ENCODE assay signal across 27 cellular contexts in genomic region chr19:17155251-17155650, GRCh38.
"Had no signal": no experiment of that assay in that cellular context is flagged by ENCODE, and none has a peak within 500 bp of the region (broad histone marks: within the 10 kb centered on the region; RNA-seq: fewer than 3 reads in every experiment).

No MANE protein-coding gene starts in this region.

- H3K4me3 Mint-ChIP-seq: stimulated activated effector memory CD8-positive, alpha-beta T cell treated with anti-CD3 and anti-CD28 coated beads, Interleukin-12 subunit alpha, Interleukin-12 subunit beta, amount 100 ng/mL, for 72 hours; stimulated activated memory B cell treated with anti-CD40 and anti-IgM and Interleukin-4, amounts not matched to agents 10 μg/mL and 1 μg/mL and 100 μg/mL, for 72 hours; stimulated activated naive B cell treated with anti-CD40 and anti-IgM and Interleukin-4, amounts not matched to agents 10 μg/mL and 1 μg/mL and 100 μg/mL, for 72 hours; stimulated activated naive CD8-positive, alpha-beta T cell treated with anti-CD3 and anti-CD28 coated beads, Interleukin-15, amount 100 ng/mL, for 72 hours; stimulated activated naive CD8-positive, alpha-beta T cell treated with anti-CD3 and anti-CD28 coated beads, Interleukin-15, Interleukin-2, amounts not matched to agents 100 ng/mL and 50 ng/mL, for 24 hours; type B pancreatic cell had no signal

- H3K36me3 ChIP-seq: uterus had no signal

- H3K9me3 ChIP-seq: stomach, suprapubic skin, testis, thoracic aorta, thyroid gland, tibial artery, tibial nerve, transverse colon, upper lobe of left lung, upper lobe of right lung, uterus, vagina had no signal

- H3K4me1 ChIP-seq: stomach, suprapubic skin, testis, thyroid gland, tibial artery, transverse colon, upper lobe of left lung, upper lobe of right lung, uterus, vagina had no signal

- H3K27me3 ChIP-seq: stomach, suprapubic skin, testis, thyroid gland, tibial artery, tibial nerve, transverse colon, upper lobe of left lung, upper lobe of right lung, uterus, vagina had no signal

- H3K9me3 Mint-ChIP-seq: stimulated activated effector memory CD8-positive, alpha-beta T cell treated with anti-CD3 and anti-CD28 coated beads, Interleukin-12 subunit alpha, Interleukin-12 subunit beta, amount 100 ng/mL, for 72 hours; stimulated activated memory B cell treated with anti-CD40 and anti-IgM and Interleukin-4, amounts not matched to agents 10 μg/mL and 1 μg/mL and 100 μg/mL, for 72 hours; stimulated activated naive B cell treated with anti-CD40 and anti-IgM and Interleukin-4, amounts not matched to agents 10 μg/mL and 1 μg/mL and 100 μg/mL, for 72 hours; stimulated activated naive CD8-positive, alpha-beta T cell treated with anti-CD3 and anti-CD28 coated beads, Interleukin-15, amount 100 ng/mL, for 72 hours; stimulated activated naive CD8-positive, alpha-beta T cell treated with anti-CD3 and anti-CD28 coated beads, Interleukin-15, Interleukin-2, amounts not matched to agents 100 ng/mL and 50 ng/mL, for 24 hours; type B pancreatic cell had no signal

- H3K36me3 Mint-ChIP-seq: stimulated activated effector memory CD8-positive, alpha-beta T cell treated with anti-CD3 and anti-CD28 coated beads, Interleukin-12 subunit alpha, Interleukin-12 subunit beta, amount 100 ng/mL, for 72 hours had no signal

- ATAC-seq: stimulated activated effector memory CD8-positive, alpha-beta T cell treated with anti-CD3 and anti-CD28 coated beads, Interleukin-12 subunit alpha, Interleukin-12 subunit beta, amount 100 ng/mL, for 72 hours; stimulated activated memory B cell treated with anti-CD40 and anti-IgM and Interleukin-4, amounts not matched to agents 10 μg/mL and 1 μg/mL and 100 μg/mL, for 72 hours; stimulated activated naive B cell treated with anti-CD40 and anti-IgM and Interleukin-4, amounts not matched to agents 10 μg/mL and 1 μg/mL and 100 μg/mL, for 72 hours; stimulated activated naive CD8-positive, alpha-beta T cell treated with anti-CD3 and anti-CD28 coated beads, Interleukin-15, amount 100 ng/mL, for 72 hours; stimulated activated naive CD8-positive, alpha-beta T cell treated with anti-CD3 and anti-CD28 coated beads, Interleukin-15, Interleukin-2, amounts not matched to agents 100 U/mL and 50 U/mL, for 24 hours; upper lobe of right lung had no signal

- H3K27ac ChIP-seq: stomach, suprapubic skin, testis, thoracic aorta, thyroid gland, tibial artery, tibial nerve, transverse colon, upper lobe of left lung, upper lobe of right lung, uterus, vagina had no signal

- H3K4me3 ChIP-seq: stomach, suprapubic skin, testis, thoracic aorta, thyroid gland, tibial artery, tibial nerve, transverse colon, upper lobe of left lung, upper lobe of right lung, uterus, vagina had no signal

- H3K27ac Mint-ChIP-seq: stimulated activated effector memory CD8-positive, alpha-beta T cell treated with anti-CD3 and anti-CD28 coated beads, Interleukin-12 subunit alpha, Interleukin-12 subunit beta, amount 100 ng/mL, for 72 hours; stimulated activated memory B cell treated with anti-CD40 and anti-IgM and Interleukin-4, amounts not matched to agents 10 μg/mL and 1 μg/mL and 100 μg/mL, for 72 hours; stimulated activated naive B cell treated with anti-CD40 and anti-IgM and Interleukin-4, amounts not matched to agents 10 μg/mL and 1 μg/mL and 100 μg/mL, for 72 hours; stimulated activated naive CD8-positive, alpha-beta T cell treated with anti-CD3 and anti-CD28 coated beads, Interleukin-15, Interleukin-2, amounts not matched to agents 100 ng/mL and 50 ng/mL, for 24 hours; type B pancreatic cell had no signal

- H3K4me1 Mint-ChIP-seq: stimulated activated naive CD8-positive, alpha-beta T cell treated with anti-CD3 and anti-CD28 coated beads, Interleukin-15, amount 100 ng/mL, for 72 hours had no signal

- DNase-seq: stimulated activated CD4-positive, alpha-beta T cell treated with anti-CD3 and anti-CD28 coated beads, Interleukin-2, amount 100 ng/mL, for 24 hours; stimulated activated CD4-positive, alpha-beta T cell treated with anti-CD3 and anti-CD28 coated beads, Interleukin-2, amount 100 ng/mL, for 48 hours; stimulated activated CD4-positive, alpha-beta T cell treated with anti-CD3 and anti-CD28 coated beads, Interleukin-4, amount 100 ng/mL, for 1 hour; stimulated activated CD4-positive, alpha-beta T cell treated with anti-CD3 and anti-CD28 coated beads, Interleukin-4, amount 100 ng/mL, for 24 hours; stimulated activated CD8-positive, alpha-beta memory T cell treated with anti-CD3 and anti-CD28 coated beads, Interleukin-4, amount 100 ng/mL, for 48 hours; stimulated activated naive B cell treated with anti-CD40 and anti-IgM and Interleukin-4, amounts not matched to agents 10 μg/mL and 1 μg/mL and 100 μg/mL, for 72 hours; stimulated activated naive CD4-positive, alpha-beta T cell; stimulated activated naive CD4-positive, alpha-beta T cell treated with Interleukin-2 at 50 U/mL for 16 hours; stimulated activated naive CD8-positive, alpha-beta T cell treated with anti-CD3 and anti-CD28 coated beads, Interleukin-15, amount 100 ng/mL, for 72 hours; stimulated activated naive CD8-positive, alpha-beta T cell treated with anti-CD3 and anti-CD28 coated beads, Interleukin-15, Interleukin-2, amounts not matched to agents 100 U/mL and 50 U/mL, for 24 hours; stomach; substantia nigra; testis; thyroid gland; tibial artery; transverse colon; upper lobe of left lung; upper lobe of right lung; uterus had no signal

- H3K27me3 Mint-ChIP-seq: stimulated activated memory B cell treated with anti-CD40 and anti-IgM and Interleukin-4, amounts not matched to agents 10 μg/mL and 1 μg/mL and 100 μg/mL, for 72 hours; stimulated activated naive B cell treated with anti-CD40 and anti-IgM and Interleukin-4, amounts not matched to agents 10 μg/mL and 1 μg/mL and 100 μg/mL, for 72 hours; stimulated activated naive CD8-positive, alpha-beta T cell treated with anti-CD3 and anti-CD28 coated beads, Interleukin-15, amount 100 ng/mL, for 72 hours; stimulated activated naive CD8-positive, alpha-beta T cell treated with anti-CD3 and anti-CD28 coated beads, Interleukin-15, Interleukin-2, amounts not matched to agents 100 ng/mL and 50 ng/mL, for 24 hours; type B pancreatic cell had no signal
